ENCODE assay signal across 8 cellular contexts in the genomic region with DNA sequence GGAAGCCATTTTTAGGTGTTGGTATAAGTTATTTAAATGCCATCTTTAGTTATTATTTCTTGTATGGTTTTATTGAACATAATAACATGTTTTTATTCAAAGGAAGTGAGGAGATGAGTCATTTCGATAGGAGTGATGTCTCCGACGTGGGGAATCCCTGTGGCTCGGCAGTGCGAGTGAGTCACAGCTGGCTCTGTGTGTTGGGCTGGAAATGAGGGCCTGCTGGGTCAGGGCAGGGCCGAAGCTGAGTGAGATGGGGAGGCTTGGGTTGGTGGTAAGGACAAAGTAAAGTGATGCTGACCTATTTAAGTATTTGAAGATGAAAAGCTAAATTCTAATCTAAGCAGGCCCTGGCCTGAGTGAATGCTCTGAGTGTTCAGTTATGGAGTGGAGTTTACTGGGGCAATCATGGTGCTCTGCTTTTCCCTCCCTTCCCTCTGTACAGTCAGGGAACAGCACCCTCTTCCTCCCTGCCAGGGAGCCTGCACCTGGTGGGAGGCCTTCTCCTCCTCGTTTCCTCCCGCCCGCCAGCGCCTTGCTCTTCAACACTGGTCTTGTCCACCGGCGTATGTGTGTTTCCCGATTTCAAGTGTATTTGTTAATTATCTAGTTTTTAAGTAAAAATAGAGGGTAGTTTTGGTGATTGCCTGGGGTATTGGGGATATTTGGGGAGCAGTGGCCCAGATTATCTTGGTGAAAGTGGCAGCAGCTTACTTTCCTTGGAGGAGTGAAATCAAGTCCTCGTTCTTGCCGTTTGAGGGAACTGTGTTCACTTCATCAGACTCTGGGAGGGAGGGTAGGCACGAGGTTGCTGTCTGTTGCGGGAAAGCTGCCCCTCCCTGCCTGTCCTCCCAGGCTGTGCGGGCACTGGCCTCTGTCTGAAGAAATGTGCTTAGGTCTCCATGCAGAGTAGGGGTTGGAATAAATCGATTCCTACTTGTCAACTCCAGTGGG.
DNase-seq lines count a peak whose midpoint lies in the region; ATAC-seq and TF ChIP-seq lines count a peak whose summit lies in the region.

No MANE protein-coding gene starts in this region.

- no peaks in the 10 kb centered on the region for H3K36me3 ChIP-seq in mucosa of descending colon (ENCODE audit: low read depth)

- H3K9me3 ChIP-seq in mucosa of descending colon = no peaks in the 10 kb centered on the region

- DNase-seq in AG08395 (ENCODE audit: low spot score) (peak; percentile 94), mucosa of descending colon (peak; percentile 51 to 79 (median 53)), NCI-H774 (lab: John Stamatoyannopoulos, UW) (no peak)
- DNase-seq in activated CD4-positive, alpha-beta T cell treated with anti-CD3 and anti-CD28 coated beads for 48 hours = peak; percentile 85
- peak; percentile 39 to 81 for DNase-seq in stimulated activated effector memory CD8-positive, alpha-beta T cell treated with anti-CD3 and anti-CD28 coated beads, Interleukin-12 subunit alpha, Interleukin-12 subunit beta, amount 100 ng/mL, for 72 hours (ENCODE audit: low spot score in 2 of 2)

- no peak for TF ChIP-seq CTCF in mucosa of descending colon (IDR thresholded peaks at IDR 0.05)

- H3K27ac Mint-ChIP-seq in stimulated activated effector memory CD8-positive, alpha-beta T cell treated with anti-CD3 and anti-CD28 coated beads, Interleukin-12 subunit alpha, Interleukin-12 subunit beta, amount 100 ng/mL, for 72 hours = peak overlapping the region; percentile 88

- no peaks in the 10 kb centered on the region for H3K9me3 Mint-ChIP-seq in stimulated activated effector memory CD8-positive, alpha-beta T cell treated with anti-CD3 and anti-CD28 coated beads, Interleukin-12 subunit alpha, Interleukin-12 subunit beta, amount 100 ng/mL, for 72 hours

- peaks cover 15% of the 10 kb centered on the region for H3K4me1 ChIP-seq in mucosa of descending colon (ENCODE audit: low read depth)

- H3K4me1 Mint-ChIP-seq in stimulated activated effector memory CD8-positive, alpha-beta T cell treated with anti-CD3 and anti-CD28 coated beads, Interleukin-12 subunit alpha, Interleukin-12 subunit beta, amount 100 ng/mL, for 72 hours = peaks cover 51% of the 10 kb centered on the region

- H3K4me3 ChIP-seq in mucosa of descending colon = no peak overlapping the region

- H3K27ac ChIP-seq in cingulate gyrus (ENCODE audit: low read depth, low read length) = peak overlapping the region; percentile 91

- intact Hi-C loops in mucosa of descending colon (cut with DNase I, micrococcal nuclease) = loop anchor here in 1 of 2 donors (10.0 kb wide), 1 partner anchor 51 kb away; no protein-coding TSS in a partner anchor

- H3K4me3 Mint-ChIP-seq in stimulated activated effector memory CD8-positive, alpha-beta T cell treated with anti-CD3 and anti-CD28 coated beads, Interleukin-12 subunit alpha, Interleukin-12 subunit beta, amount 100 ng/mL, for 72 hours = peak overlapping the region; percentile 41

- H3K36me3 Mint-ChIP-seq in stimulated activated effector memory CD8-positive, alpha-beta T cell treated with anti-CD3 and anti-CD28 coated beads, Interleukin-12 subunit alpha, Interleukin-12 subunit beta, amount 100 ng/mL, for 72 hours = peaks cover 7% of the 10 kb centered on the region

- ATAC-seq in GM19328 (IDR thresholded peaks at IDR 0.05; ENCODE audit: unreplicated experiment) (peak; percentile 71), HG03457 (IDR thresholded peaks at IDR 0.05; ENCODE audit: unreplicated experiment) (peak; percentile 92), mucosa of descending colon (peak; percentile 60)
- peak; percentile 94 for ATAC-seq in stimulated activated effector memory CD8-positive, alpha-beta T cell treated with anti-CD3 and anti-CD28 coated beads, Interleukin-12 subunit alpha, Interleukin-12 subunit beta, amount 100 ng/mL, for 72 hours
